1 cellular context compared by ENCODE assay signal in genomic region chr14:67932708-67933107, GRCh38.
TF ChIP-seq lines count a peak whose summit lies in the region.

No MANE protein-coding gene starts in this region.

TF ChIP-seq in H1, 55 proteins besides CTCF, POLR2A, EP300 and RAD21 (continued from another document):
- TF ChIP-seq CHD7 (IDR thresholded peaks at IDR 0.05; ENCODE audit: insufficient replicate concordance, low read length) = no peak
- no peak for TF ChIP-seq KDM5A (IDR thresholded peaks at IDR 0.05; ENCODE audit: low read length)
- TF ChIP-seq SP1 (IDR thresholded peaks at IDR 0.05; ENCODE audit: low read depth, low read length) = no peak
- TF ChIP-seq BACH1 (IDR thresholded peaks at IDR 0.05; ENCODE audit: low read length) = no peak
- no peak for TF ChIP-seq JUN (IDR thresholded peaks at IDR 0.05; ENCODE audit: low read depth, low read length)
- TF ChIP-seq CHD2 (IDR thresholded peaks at IDR 0.05; ENCODE audit: low read length) = no peak
TF ChIP-seq in H1: peak in this region for 0.
